Comparison of ENCODE assay signal across 9 cellular contexts in the genomic region with DNA sequence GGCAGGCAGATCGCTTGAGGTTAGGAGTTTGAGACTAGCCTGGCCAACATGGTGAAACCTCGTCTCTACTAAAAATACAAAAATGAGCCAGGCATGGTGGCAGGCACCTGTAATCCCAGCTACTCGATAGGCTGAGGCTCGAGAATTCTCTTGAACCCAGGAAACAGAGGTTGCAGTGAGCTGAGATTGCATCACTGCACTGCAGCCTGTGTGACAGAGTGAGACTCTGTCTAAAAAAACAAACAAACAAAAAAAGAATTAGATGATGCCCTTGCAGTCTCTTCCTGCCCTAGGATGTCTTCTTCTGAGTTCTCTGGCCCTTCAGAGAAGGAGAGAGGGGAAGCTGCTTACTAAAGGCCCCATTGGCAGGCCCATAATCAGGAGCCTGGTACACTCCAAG. TPM values are rescaled to one million over a fixed set of nuclear protein-coding genes. Genes with fewer than 3 reads are reported as not detected.
DNase-seq lines count a peak whose midpoint lies in the region; ATAC-seq and TF ChIP-seq lines count a peak whose summit lies in the region.
"Not testable (repeated sequence)": the region's sequence is repeated elsewhere in the genome, so short reads cannot be mapped to it uniquely, and the experiment has no call there.
"Had no signal": no experiment of that assay in that cellular context is flagged by ENCODE, and none has a peak within 500 bp of the region (broad histone marks: within the 10 kb centered on the region; RNA-seq: fewer than 3 reads in every experiment).

No MANE protein-coding gene starts in this region.

- H3K36me3 ChIP-seq in SJCRH30; esophagus muscularis mucosa; hepatocyte (replicated peaks; ENCODE audit: insufficient read depth, low read depth); trophoblast cell (ENCODE audit: control insufficient read depth in 1 of 2, insufficient read depth in 2 of 2, low read length in 2 of 2): not testable (repeated sequence)

- not testable (repeated sequence) for H2AK5ac ChIP-seq in trophoblast cell (ENCODE audit: low read length)

- peaks cover 45% of the 10 kb centered on the region for H3K4me1 ChIP-seq in SJCRH30
- H3K4me1 ChIP-seq in esophagus muscularis mucosa: peaks cover 13 to 37% (median 35%) of the 10 kb centered on the region in 4 donors
- H3K4me1 ChIP-seq in hepatocyte (ENCODE audit: insufficient read depth): peaks cover 18% of the 10 kb centered on the region
- not testable (repeated sequence) for H3K4me1 ChIP-seq in trophoblast cell (ENCODE audit: control insufficient read depth in 1 of 2, insufficient read depth in 2 of 2, low read length in 2 of 2)

- H2BK12ac ChIP-seq in trophoblast cell (ENCODE audit: low read length): peak overlapping the region; percentile 11

- not testable (repeated sequence) for H3K9ac ChIP-seq in trophoblast cell (ENCODE audit: low read length)

- H3K4ac ChIP-seq in trophoblast cell (ENCODE audit: low read depth, low read length): not testable (repeated sequence)

- H3K4me2 ChIP-seq in hepatocyte; trophoblast cell (ENCODE audit: low read length): not testable (repeated sequence)

- H3K79me2 ChIP-seq in hepatocyte; trophoblast cell (ENCODE audit: control insufficient read depth, insufficient read depth, low read length, poor library complexity): not testable (repeated sequence)

- H3K27me3 Mint-ChIP-seq in activated T-helper 17 cell treated with anti-CD3 and anti-CD28 coated beads, Interleukin-2, amount 50 U/mL, for 72 hours; nephron (ENCODE audit: low read depth); type B pancreatic cell: not testable (repeated sequence)

- not testable (repeated sequence) for H3K4me3 Mint-ChIP-seq in activated T-helper 17 cell treated with anti-CD3 and anti-CD28 coated beads, Interleukin-2, amount 50 U/mL, for 72 hours; nephron; type B pancreatic cell

- not testable (repeated sequence) for TF ChIP-seq EP300 in esophagus muscularis mucosa (IDR thresholded peaks at IDR 0.05)

- H3K4me3 ChIP-seq in SJCRH30; esophagus muscularis mucosa; hepatocyte; trophoblast cell (ENCODE audit: low read depth, low read length): not testable (repeated sequence)

- not testable (repeated sequence) for H4K8ac ChIP-seq in trophoblast cell (ENCODE audit: low read depth, low read length)

- H2AFZ ChIP-seq in hepatocyte; trophoblast cell (ENCODE audit: insufficient read depth, low read length, poor library complexity): not testable (repeated sequence)

- H2BK5ac ChIP-seq in trophoblast cell (ENCODE audit: low read depth, low read length, poor library complexity): not testable (repeated sequence)

- H3K14ac ChIP-seq in trophoblast cell (ENCODE audit: low read length): not testable (repeated sequence)

- not testable (repeated sequence) for H3K23ac ChIP-seq in trophoblast cell (ENCODE audit: low read length)

- not testable (repeated sequence) for H3K4me1 Mint-ChIP-seq in activated T-helper 17 cell treated with anti-CD3 and anti-CD28 coated beads, Interleukin-2, amount 50 U/mL, for 72 hours
- H3K4me1 Mint-ChIP-seq in nephron: peaks cover 42% of the 10 kb centered on the region
- H3K4me1 Mint-ChIP-seq in type B pancreatic cell (ENCODE audit: unreplicated experiment): peaks cover 27% of the 10 kb centered on the region

- not testable (repeated sequence) for TF ChIP-seq CTCF in C4-2B (conservative IDR thresholded peaks at IDR 0.05); esophagus muscularis mucosa (IDR thresholded peaks at IDR 0.05); hepatocyte (IDR thresholded peaks at IDR 0.05; ENCODE audit: poor library complexity); nephron (IDR thresholded peaks at IDR 0.05; ENCODE audit: unreplicated experiment in 3 of 3); type B pancreatic cell (conservative IDR thresholded peaks at IDR 0.05)

- H3K27ac ChIP-seq in C4-2B (peak overlapping the region; percentile 43), SJCRH30 (peak overlapping the region; percentile 48), esophagus muscularis mucosa (replicated peaks in 1 of 4) (peak overlapping the region in 3 of 4 donors; percentile 52 to 75 (median 69)), hepatocyte (peak overlapping the region; percentile 83)
- H3K27ac ChIP-seq in trophoblast cell (ENCODE audit: low read depth, low read length): not testable (repeated sequence)

- H3K9me3 Mint-ChIP-seq in activated T-helper 17 cell treated with anti-CD3 and anti-CD28 coated beads, Interleukin-2, amount 50 U/mL, for 72 hours; nephron; type B pancreatic cell: not testable (repeated sequence)

- H3K79me1 ChIP-seq in trophoblast cell (ENCODE audit: low read length): not testable (repeated sequence)

- intact Hi-C loops in esophagus muscularis mucosa (cut with DNase I): not testable (repeated sequence)

- H4K91ac ChIP-seq in trophoblast cell (ENCODE audit: low read depth, low read length): not testable (repeated sequence)

- not testable (repeated sequence) for TF ChIP-seq POLR2A in esophagus muscularis mucosa (IDR thresholded peaks at IDR 0.05; ENCODE audit: low read depth)

- H3K27ac Mint-ChIP-seq in activated T-helper 17 cell treated with anti-CD3 and anti-CD28 coated beads, Interleukin-2, amount 50 U/mL, for 72 hours: peak overlapping the region; percentile 35
- H3K27ac Mint-ChIP-seq in nephron: peak overlapping the region; percentile 70 to 92 (median 89)
- peak overlapping the region; percentile 27 for H3K27ac Mint-ChIP-seq in type B pancreatic cell

- H3K9me2 ChIP-seq in hepatocyte (replicated peaks; ENCODE audit: insufficient read depth): not testable (repeated sequence)

- not testable (repeated sequence) for H4K12ac ChIP-seq in trophoblast cell (ENCODE audit: low read depth, low read length)

- not testable (repeated sequence) for H3K9me3 ChIP-seq in SJCRH30 (replicated peaks); esophagus muscularis mucosa; hepatocyte (ENCODE audit: low read depth); trophoblast cell (ENCODE audit: insufficient read depth, low read depth, low read length)

- DNase-seq in SJCRH30; esophagus muscularis mucosa (ENCODE audit: extremely low spot score); hepatocyte (ENCODE audit: low spot score); trophoblast cell; type B pancreatic cell (ENCODE audit: extremely low spot score, unreplicated experiment): not testable (repeated sequence)

- H4K20me1 ChIP-seq in hepatocyte (ENCODE audit: insufficient read depth, poor library complexity, severe bottlenecking): not testable (repeated sequence)

- not testable (repeated sequence) for ATAC-seq in activated T-helper 17 cell treated with anti-CD3 and anti-CD28 coated beads, Interleukin-2, amount 50 U/mL, for 72 hours (replicated peaks)

- WGBS in esophagus muscularis mucosa: 86% methylated on average over 4 of the region's 4 CpGs
- WGBS in hepatocyte (ENCODE audit: low lambda C conversion rate, missing lambda C conversion rate): 86% methylated on average over 4 of the region's 4 CpGs
- WGBS in trophoblast cell (ENCODE audit: extremely low coverage, insufficient coverage, insufficient read length): no CpG with 5 or more reads among the region's 4 CpGs

- H2BK120ac ChIP-seq in trophoblast cell (ENCODE audit: insufficient read depth, low read length, poor library complexity): peak overlapping the region; percentile 47

- H3K18ac ChIP-seq in trophoblast cell (ENCODE audit: low read length): not testable (repeated sequence)

- not testable (repeated sequence) for H3K36me3 Mint-ChIP-seq in activated T-helper 17 cell treated with anti-CD3 and anti-CD28 coated beads, Interleukin-2, amount 50 U/mL, for 72 hours (ENCODE audit: low read depth); nephron (ENCODE audit: low read depth); type B pancreatic cell

- not testable (repeated sequence) for H3K27me3 ChIP-seq in SJCRH30; esophagus muscularis mucosa; hepatocyte; trophoblast cell (ENCODE audit: insufficient read depth, low read length)

RNA-seq across cellular contexts. Expression of a gene that starts 37.3 kb away (rescaled TPM):
- total RNA-seq in SJCRH30 (2014; rRNA removed; shearing (Covaris generic)): 361 and 363 TPM in 2 replicates
- total RNA-seq in activated T-helper 17 cell treated with anti-CD3 and anti-CD28 coated beads, Interleukin-2, amount 50 U/mL, for 72 hours: not detected
- total RNA-seq in esophagus muscularis mucosa (100 to 1,000 TPM; 102 to 290 (median 208) TPM), hepatocyte (278 and 339 TPM in 2 replicates), type B pancreatic cell (ENCODE audit: low replicate concordance) (81.8 and 158 TPM in 2 replicates)
- 270 and 281 TPM in 2 replicates for polyA plus RNA-seq in hepatocyte
- 35.3 and 39.5 TPM in 2 replicates for polyA plus RNA-seq in trophoblast cell (2013)
- total RNA-seq: CD4-positive, CD25-positive, alpha-beta regulatory T cell had no signal
- polyA plus RNA-seq: CD4-positive, CD25-positive, alpha-beta regulatory T cell had no signal

Comparison
In these comparisons a context has a peak if more than half of its experiments do, and no peak if none do; other contexts are left out.
1. H3K27ac Mint-ChIP-seq: peak in every context shown above with its lines; median percentile 89 in nephron; 35 in activated T-helper 17 cell treated with anti-CD3 and anti-CD28 coated beads, Interleukin-2, amount 50 U/mL, for 72 hours; 27 in type B pancreatic cell.
2. RNA of a gene that starts 37.3 kb away (total RNA-seq): 361 to 363 TPM in SJCRH30, 278 to 339 TPM in hepatocyte, 102 to 290 TPM in esophagus muscularis mucosa and 81.8 to 158 TPM in type B pancreatic cell; not detected in activated T-helper 17 cell treated with anti-CD3 and anti-CD28 coated beads, Interleukin-2, amount 50 U/mL, for 72 hours; every median in the first group is over 10 times any median in the second.